9 cellular contexts compared by ENCODE assay signal in genomic region chr5:96663608-96664007, GRCh38. TPM values are rescaled to one million over a fixed set of nuclear protein-coding genes. Genes with fewer than 3 reads are reported as not detected.
DNase-seq lines count a peak whose midpoint lies in the region; ATAC-seq, FAIRE-seq and TF ChIP-seq lines count a peak whose summit lies in the region.
"Had no signal": no experiment of that assay in that cellular context is flagged by ENCODE, and none has a peak within 500 bp of the region (broad histone marks: within the 10 kb centered on the region; RNA-seq: fewer than 3 reads in every experiment).

No MANE protein-coding gene starts in this region.

- H3K79me2 ChIP-seq in OCI-LY3 (ENCODE audit: low read length) (peaks cover 36% of the 10 kb centered on the region), endothelial cell of umbilical vein (ENCODE audit: control insufficient read depth, insufficient read depth, low read length) (peaks cover 47% of the 10 kb centered on the region), osteoblast (ENCODE audit: insufficient read depth, low read length) (peaks cover 60% of the 10 kb centered on the region)

- no peaks in the 10 kb centered on the region for H3K9me3 Mint-ChIP-seq in CD8-positive, alpha-beta T cell

- H3K27ac Mint-ChIP-seq in CD8-positive, alpha-beta T cell = peak overlapping the region; percentile 98

- no peak for ATAC-seq in CD8-positive, alpha-beta T cell
- ATAC-seq in GM18870 (IDR thresholded peaks at IDR 0.05; ENCODE audit: unreplicated experiment) (no peak), HG03432 (IDR thresholded peaks at IDR 0.05; ENCODE audit: unreplicated experiment) (no peak)

- CTCF ChIA-PET in CD8-positive, alpha-beta T cell (lab: Charles Lee) = interaction anchor here (0.8 to 1.8 kb wide), 3 partner anchors 12 to 498 kb away, joined by 3 to 6 read pairs (median 4); no protein-coding TSS in a partner anchor
- CTCF ChIA-PET in endothelial cell of umbilical vein (lab: Charles Lee) = interaction anchor here (1.2 to 4.1 kb wide), 6 partner anchors 15 to 319 kb away, joined by 4 to 29 read pairs (median 6); no protein-coding TSS in a partner anchor

- H3K4me3 Mint-ChIP-seq in CD8-positive, alpha-beta T cell = peak overlapping the region; percentile 94

- FAIRE-seq in endothelial cell of umbilical vein (lab: Jason Lieb, UNC) = no peak

- peaks cover 13% of the 10 kb centered on the region for H3K36me3 Mint-ChIP-seq in CD8-positive, alpha-beta T cell

- no peaks in the 10 kb centered on the region for H3K27me3 Mint-ChIP-seq in CD8-positive, alpha-beta T cell (ENCODE audit: low read depth)

- H3K4me3 ChIP-seq in CD8-positive, alpha-beta T cell (ENCODE audit: low read depth, low read length) = peak overlapping the region; percentile 54
- H3K4me3 ChIP-seq in OCI-LY3 (ENCODE audit: low read length) (peak overlapping the region; percentile 89), endothelial cell of umbilical vein (replicated peaks in 1 of 3; ENCODE audit: insufficient read depth in 1 of 3, low read depth in 1 of 3, low read length in 3 of 3) (peak overlapping the region in 1 of 3 experiments; percentile 84), osteoblast (ENCODE audit: insufficient read depth, low read length) (peak overlapping the region; percentile 98)

- peak overlapping the region; percentile 72 for H3K27ac ChIP-seq in CD8-positive, alpha-beta T cell (ENCODE audit: low read depth, low read length)
- H3K27ac ChIP-seq in OCI-LY3 (ENCODE audit: low read length) (no peak overlapping the region), endothelial cell of umbilical vein (ENCODE audit: insufficient read depth, low read depth, low read length) (no peak overlapping the region), osteoblast (ENCODE audit: low read depth, low read length) (peak overlapping the region; percentile 79)

- dilution Hi-C loops in endothelial cell of umbilical vein (cut with MboI; ENCODE audit: extremely low pct_ligation_motif_present, low sequenced_read_pairs) = no loop called here

- DNase-seq in CD8-positive, alpha-beta T cell = peak in 1 of 7 experiments; percentile 20
- DNase-seq in endothelial cell of umbilical vein (ENCODE audit: low read depth, low spot score) (no peak), osteoblast (ENCODE audit: insufficient read length, low spot score, missing footprints) (no peak), NCI-H1436 (lab: John Stamatoyannopoulos, UW) (no peak)
- DNase-seq in stimulated activated CD4-positive, alpha-beta T cell treated with anti-CD3 and anti-CD28 coated beads, Interleukin-4, amount 100 ng/mL, for 4 hours = no peak
- DNase-seq: T-helper 9 cell had no signal

- no peaks in the 10 kb centered on the region for H3K9me1 ChIP-seq in endothelial cell of umbilical vein (replicated peaks; ENCODE audit: control insufficient read depth, extremely low read depth, insufficient read depth, low read length)

- no peaks in the 10 kb centered on the region for H3K27me3 ChIP-seq in CD8-positive, alpha-beta T cell (ENCODE audit: insufficient read depth, low read length)
- H3K27me3 ChIP-seq in OCI-LY3 (ENCODE audit: low read depth, low read length) (no peaks in the 10 kb centered on the region), endothelial cell of umbilical vein (ENCODE audit: control insufficient read depth in 2 of 2, insufficient read depth in 2 of 2, low read length in 2 of 2) (no peaks in the 10 kb centered on the region), osteoblast (ENCODE audit: insufficient read depth, low read length) (no peaks in the 10 kb centered on the region)

- no TSS peak for BruUV-seq in endothelial cell of umbilical vein (replicated peaks; lab: Mats Ljungman, UMichigan)

- H4K20me1 ChIP-seq in OCI-LY3 (ENCODE audit: insufficient read depth, low read length) (peaks cover 30% of the 10 kb centered on the region), endothelial cell of umbilical vein (replicated peaks; ENCODE audit: control insufficient read depth, extremely low read depth, insufficient read depth, low read length) (peaks cover 2% of the 10 kb centered on the region), osteoblast (ENCODE audit: insufficient read depth, low read length) (peaks cover 40% of the 10 kb centered on the region)

- H3K9me3 ChIP-seq in CD8-positive, alpha-beta T cell (ENCODE audit: low read length) = no peaks in the 10 kb centered on the region
- no peaks in the 10 kb centered on the region for H3K9me3 ChIP-seq in OCI-LY3 (ENCODE audit: insufficient read depth, low read length)
- H3K9me3 ChIP-seq in endothelial cell of umbilical vein (replicated peaks; ENCODE audit: control insufficient read depth, insufficient read depth, low read length) = no peaks in the 10 kb centered on the region
- H3K9me3 ChIP-seq in osteoblast (ENCODE audit: low read depth, low read length) = no peaks in the 10 kb centered on the region

- no peaks in the 10 kb centered on the region for H3K36me3 ChIP-seq in CD8-positive, alpha-beta T cell (ENCODE audit: insufficient read depth, low read length)
- H3K36me3 ChIP-seq in OCI-LY3 (replicated peaks; ENCODE audit: low read depth, low read length) (no peaks in the 10 kb centered on the region), endothelial cell of umbilical vein (ENCODE audit: control insufficient read depth in 2 of 2, extremely low read depth in 1 of 2, insufficient read depth in 2 of 2, low read length in 2 of 2) (no peaks in the 10 kb centered on the region), osteoblast (ENCODE audit: insufficient read depth, low read length) (no peaks in the 10 kb centered on the region)

- H3K4me2 ChIP-seq in OCI-LY3 (ENCODE audit: low read length) = peak overlapping the region; percentile 86
- peak overlapping the region; percentile 61 for H3K4me2 ChIP-seq in endothelial cell of umbilical vein (ENCODE audit: insufficient read depth, low read length)
- H3K4me2 ChIP-seq in osteoblast (ENCODE audit: insufficient read depth, low read length) = peak overlapping the region; percentile 98

- TF ChIP-seq POLR2A in endothelial cell of umbilical vein (IDR thresholded peaks at IDR 0.05; ENCODE audit: low read depth, low read length) = no peak

- peaks cover 53% of the 10 kb centered on the region for H3K4me1 Mint-ChIP-seq in CD8-positive, alpha-beta T cell (ENCODE audit: low read depth)

- intact Hi-C loops in CD8-positive, alpha-beta T cell (cut with DNase I, micrococcal nuclease) = loop anchor here (2.0 to 10.0 kb wide), 11 partner anchors 39 to 1016 kb away; partner anchors contain the start of genes ERAP1 (in 2 of the 2), RIOK2 (in 2 of the 2), ELL2 (in 1 of the 2) and LNPEP (in 1 of the 2)
- intact Hi-C loops in endothelial cell of umbilical vein (cut with micrococcal nuclease) = loop anchor here (5.0 kb wide), 1 partner anchor 84 kb away; no protein-coding TSS in a partner anchor

- H3K4me1 ChIP-seq in CD8-positive, alpha-beta T cell (ENCODE audit: insufficient read depth, low read length) = peaks cover 23% of the 10 kb centered on the region
- H3K4me1 ChIP-seq in OCI-LY3 (ENCODE audit: low read length) = peaks cover 16% of the 10 kb centered on the region
- H3K4me1 ChIP-seq in endothelial cell of umbilical vein (ENCODE audit: control insufficient read depth, extremely low read depth, insufficient read depth, low read length) = peaks cover 17% of the 10 kb centered on the region
- H3K4me1 ChIP-seq in osteoblast (ENCODE audit: insufficient read depth, low read length) = peaks cover 11% of the 10 kb centered on the region

- H3K9ac ChIP-seq in OCI-LY3 (ENCODE audit: low read length) (peak overlapping the region; percentile 86; the same call in 1 of the 2 replicates), endothelial cell of umbilical vein (replicated peaks; ENCODE audit: extremely low read depth, insufficient read depth, low read length) (no peak overlapping the region)

- H2AFZ ChIP-seq in OCI-LY3 (ENCODE audit: low read depth, low read length) (no peak overlapping the region), endothelial cell of umbilical vein (ENCODE audit: low read depth, low read length) (no peak overlapping the region), osteoblast (ENCODE audit: low read length) (no peak overlapping the region)

- no peak for TF ChIP-seq CTCF in CD8-positive, alpha-beta T cell (IDR thresholded peaks at IDR 0.05)
- TF ChIP-seq CTCF in OCI-LY3 (IDR thresholded peaks at IDR 0.05; ENCODE audit: low read depth, low read length) (no peak), endothelial cell of umbilical vein (IDR thresholded peaks at IDR 0.05; ENCODE audit: extremely low read depth in 1 of 2, insufficient read depth in 1 of 2, low read depth in 1 of 2, low read length in 2 of 2) (no peak), osteoblast (IDR thresholded peaks at IDR 0.05; ENCODE audit: extremely low read depth, low read depth, low read length) (no peak)

- POLR2A ChIA-PET in CD8-positive, alpha-beta T cell (lab: Charles Lee) = interaction anchor here (0.7 to 2.9 kb wide), 3 partner anchors 11 to 145 kb away, joined by 3 to 11 read pairs (median 9); partner anchors contain the start of gene ERAP1
- POLR2A ChIA-PET in endothelial cell of umbilical vein (lab: Charles Lee) = no interaction called here

TF ChIP-seq in endothelial cell of umbilical vein, 7 proteins besides CTCF, POLR2A, EP300 and RAD21:
- TF ChIP-seq MYC (IDR thresholded peaks at IDR 0.05; ENCODE audit: low read depth, low read length) (no peak), JUN (IDR thresholded peaks at IDR 0.05; ENCODE audit: borderline replicate concordance, insufficient read depth, insufficient read length, low read depth) (no peak)

RNA-seq across cellular contexts. Expression of gene CAST, which starts 1.4 kb away (rescaled TPM):
- total RNA-seq in CD8-positive, alpha-beta T cell = 100 to 1,000 TPM; 165 to 169 TPM
- total RNA-seq in endothelial cell of umbilical vein (172 and 194 TPM in 2 replicates), osteoblast (278 and 281 TPM in 2 replicates)
- polyA plus RNA-seq in endothelial cell of umbilical vein = 20.8 and 33.7 TPM in 2 replicates
- polyA plus RNA-seq in endothelial cell of umbilical vein (2011; cell fraction: cytosol; rRNA removed) = 72.2 and 79.1 TPM in 2 replicates
- 111 and 150 TPM in 2 replicates for polyA plus RNA-seq in endothelial cell of umbilical vein (2011; cell fraction: nucleus; rRNA removed)
- polyA plus RNA-seq in endothelial cell of umbilical vein (2012) = 108 and 138 TPM in 2 replicates
- 47.1 and 55.6 TPM in 2 replicates for polyA minus RNA-seq in endothelial cell of umbilical vein
- polyA minus RNA-seq in endothelial cell of umbilical vein (2011; cell fraction: cytosol; rRNA and poly(A)+ RNA removed) = 86.2 TPM
- 166 and 205 TPM in 2 replicates for polyA minus RNA-seq in endothelial cell of umbilical vein (2011; cell fraction: nucleus; rRNA and poly(A)+ RNA removed)

Comparison
In these comparisons a context has a peak if more than half of its experiments do, and no peak if none do; other contexts are left out.
1. H3K27ac ChIP-seq: peak in CD8-positive, alpha-beta T cell (single experiment) and osteoblast (single experiment); none in OCI-LY3 (single experiment) and endothelial cell of umbilical vein (single experiment).
2. Peak in every context shown above with its lines, with median percentiles within 50 percentile points of each other: H3K4me2 ChIP-seq.